8 cellular contexts compared by ENCODE assay signal in the genomic region with DNA sequence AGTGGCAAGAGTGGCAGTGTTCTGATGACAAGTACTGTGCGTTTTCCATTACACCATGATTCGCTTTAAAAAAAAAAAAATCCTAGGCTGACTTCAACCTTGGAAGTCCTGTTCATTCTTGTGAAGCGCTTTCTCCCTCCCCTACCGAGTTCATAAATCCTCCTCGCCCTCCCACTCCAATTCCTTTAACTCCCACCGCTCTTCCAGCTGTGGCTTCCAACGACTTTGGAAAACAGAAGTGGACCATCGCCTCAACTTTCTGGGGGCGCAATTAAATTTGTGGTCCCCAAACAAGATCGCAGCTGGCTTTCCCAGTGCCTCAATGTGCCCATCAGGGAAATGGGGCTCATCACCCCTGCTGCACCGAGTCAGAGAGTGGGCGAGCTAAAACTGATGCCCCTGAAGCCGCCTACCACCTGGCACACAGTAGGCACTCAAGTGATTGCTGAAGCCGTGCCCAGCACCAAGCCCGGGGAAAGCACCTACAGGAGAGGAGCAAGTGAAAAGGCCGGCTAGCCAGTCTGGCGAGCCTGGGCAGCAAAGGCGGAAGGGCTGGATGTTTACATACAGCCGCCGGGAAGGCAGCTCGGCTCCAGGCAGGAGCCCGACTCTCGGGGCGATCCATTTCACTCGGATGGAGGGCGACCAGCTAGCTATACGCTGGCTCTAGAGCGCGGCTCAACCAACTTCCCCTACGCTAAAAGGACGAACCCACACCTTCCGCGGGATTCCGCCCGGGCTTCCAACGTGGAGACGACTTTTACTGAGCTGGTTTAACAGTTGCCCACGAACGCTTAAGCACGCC. TPM values are rescaled to one million over a fixed set of nuclear protein-coding genes. Genes with fewer than 3 reads are reported as not detected.
A peak's percentile ranks its signal among the peaks of the same experiment; 100 is the strongest.
DNase-seq lines count a peak whose midpoint lies in the region; ATAC-seq, FAIRE-seq and TF ChIP-seq lines count a peak whose summit lies in the region.

No MANE protein-coding gene starts in this region.

- no peaks in the 10 kb centered on the region for H3K36me3 ChIP-seq in CD4-positive, alpha-beta memory T cell (ENCODE audit: insufficient read depth, low read length)
- no peaks in the 10 kb centered on the region for H3K36me3 ChIP-seq in GM23338 (ENCODE audit: insufficient read depth)
- no peaks in the 10 kb centered on the region for H3K36me3 ChIP-seq in brain microvascular endothelial cell (replicated peaks)
- no peaks in the 10 kb centered on the region for H3K36me3 ChIP-seq in small intestine (ENCODE audit: control insufficient read depth in 2 of 2, insufficient read depth in 2 of 2, low read length in 2 of 2)

- peaks cover 14% of the 10 kb centered on the region; the same call in 1 of the 2 replicates for H4K20me1 ChIP-seq in GM23338 (replicated peaks; ENCODE audit: insufficient read depth)

- H3K4me2 ChIP-seq in GM23338 = peak overlapping the region; percentile 76

- FAIRE-seq in small intestine (lab: Jason Lieb, UNC) (no peak), RCC 7860 (lab: Jason Lieb, UNC) (no peak)

- intact Hi-C loops in CD4-positive, alpha-beta memory T cell (cut with micrococcal nuclease) = no loop called here

- peaks cover 5% of the 10 kb centered on the region for H3K27me3 ChIP-seq in CD4-positive, alpha-beta memory T cell (ENCODE audit: insufficient read depth, low read length)
- H3K27me3 ChIP-seq in GM23338 (ENCODE audit: insufficient read depth) (no peaks in the 10 kb centered on the region), brain microvascular endothelial cell (replicated peaks) (no peaks in the 10 kb centered on the region), small intestine (ENCODE audit: control insufficient read depth in 2 of 2, insufficient read depth in 2 of 2, low read length in 2 of 2) (no peaks in the 10 kb centered on the region)

- H3K79me2 ChIP-seq in GM23338 (replicated peaks; ENCODE audit: insufficient read depth) = peaks cover 70% of the 10 kb centered on the region

- no peak overlapping the region for H3K27ac ChIP-seq in CD4-positive, alpha-beta memory T cell (ENCODE audit: low read depth, low read length)
- H3K27ac ChIP-seq in GM23338 (ENCODE audit: low read depth) = 0 out of 2 replicates have a peak overlapping the region, but pooled peaks have one; percentile 35
- H3K27ac ChIP-seq in brain microvascular endothelial cell = peak overlapping the region; percentile 60
- H3K27ac ChIP-seq in small intestine (ENCODE audit: low read depth in 1 of 2, low read length in 1 of 2) = peak overlapping the region; percentile 83 to 93

- H3K4me3 Mint-ChIP-seq in CD4-positive, alpha-beta memory T cell = peak overlapping the region in 5 of 8 donors; percentile 15 to 62 (median 53)
- H3K4me3 Mint-ChIP-seq in GM23338 = peak overlapping the region; percentile 94

- H3K4me1 ChIP-seq in CD4-positive, alpha-beta memory T cell (ENCODE audit: insufficient read depth, low read length) = no peaks in the 10 kb centered on the region
- peaks cover 53% of the 10 kb centered on the region for H3K4me1 ChIP-seq in GM23338 (ENCODE audit: insufficient read depth)
- H3K4me1 ChIP-seq in small intestine (ENCODE audit: control insufficient read depth in 2 of 2, insufficient read depth in 1 of 2, low read depth in 1 of 2, low read length in 1 of 2) = no peaks in the 10 kb centered on the region

- H3K4me1 Mint-ChIP-seq in CD4-positive, alpha-beta memory T cell = peaks cover 0 to 14% (median under 1%) of the 10 kb centered on the region in 4 donors
- H3K4me1 Mint-ChIP-seq in GM23338 = peaks cover 49% of the 10 kb centered on the region

- ATAC-seq in GM23338 = peak; percentile 20
- ATAC-seq in HG03460 (IDR thresholded peaks at IDR 0.05; ENCODE audit: unreplicated experiment) = no peak

- CTCF ChIA-PET in CD4-positive, alpha-beta memory T cell (lab: Charles Lee; ENCODE audit: partially characterized antibody) = no interaction called here

- H3K27ac Mint-ChIP-seq in CD4-positive, alpha-beta memory T cell = no peak overlapping the region
- H3K27ac Mint-ChIP-seq in GM23338 = peak overlapping the region; percentile 94

- POLR2A ChIA-PET in CD4-positive, alpha-beta memory T cell (lab: Charles Lee; ENCODE audit: partially characterized antibody) = no interaction called here

- no peak for TF ChIP-seq CTCF in GM23338 (conservative IDR thresholded peaks at IDR 0.05; ENCODE audit: low read depth in 2 of 2)
- no peak for TF ChIP-seq CTCF in brain microvascular endothelial cell (IDR thresholded peaks at IDR 0.05; ENCODE audit: low read depth, low read length, missing control alignments)

- no peak overlapping the region for H3K4me3 ChIP-seq in CD4-positive, alpha-beta memory T cell (ENCODE audit: low read length in 2 of 2)
- H3K4me3 ChIP-seq in GM23338 (peak overlapping the region; percentile 82), brain microvascular endothelial cell (ENCODE audit: low read depth, low read length) (peak overlapping the region; percentile 82), small intestine (ENCODE audit: low read depth in 1 of 2, low read length in 2 of 2) (peak overlapping the region; percentile 69 to 92)

- H3K9me2 ChIP-seq in GM23338 (ENCODE audit: insufficient read depth) = no peaks in the 10 kb centered on the region

- no peak overlapping the region for H2AFZ ChIP-seq in GM23338

- no peaks in the 10 kb centered on the region for H3K36me3 Mint-ChIP-seq in CD4-positive, alpha-beta memory T cell
- peaks cover 3% of the 10 kb centered on the region; the same call in 1 of the 3 replicates for H3K36me3 Mint-ChIP-seq in GM23338 (ENCODE audit: low read depth)

- H3K9me3 ChIP-seq in CD4-positive, alpha-beta memory T cell (ENCODE audit: control insufficient read depth in 1 of 2, low read length in 2 of 2) = no peaks in the 10 kb centered on the region
- H3K9me3 ChIP-seq in small intestine (ENCODE audit: control insufficient read depth, low read depth) = no peaks in the 10 kb centered on the region

- peaks cover 26 to 30% of the 10 kb centered on the region in 2 donors for H3K27me3 Mint-ChIP-seq in CD4-positive, alpha-beta memory T cell
- peaks cover 8% of the 10 kb centered on the region for H3K27me3 Mint-ChIP-seq in GM23338 (ENCODE audit: insufficient read depth, low read depth, poor library complexity)

- no peak for DNase-seq in CD4-positive, alpha-beta memory T cell
- DNase-seq in GM23338 (ENCODE audit: low spot score) (peak; percentile 65), NCI-H510A treated with DMSO at 0.1 percent for 48 hours (lab: John Stamatoyannopoulos, UW) (peak; percentile 34), brain microvascular endothelial cell (peak; percentile 62), iPS-NIHi7 (ENCODE audit: extremely low spot score) (peak; percentile 45), small intestine (peak; percentile 53), RCC 7860 (ENCODE audit: low spot score) (no peak)

- in situ Hi-C loops in brain microvascular endothelial cell (cut with HindIII; ENCODE audit: low pct_ligation_motif_present, low sequenced_read_pairs) = no loop called here

- WGBS in small intestine, 3 donors = 2 to 5% (median 5%) methylated on average over 40 of the region's 40 CpGs

- H3K9me3 Mint-ChIP-seq in CD4-positive, alpha-beta memory T cell = no peaks in the 10 kb centered on the region
- no peaks in the 10 kb centered on the region for H3K9me3 Mint-ChIP-seq in GM23338

- no peaks in the 10 kb centered on the region for H3F3A ChIP-seq in GM23338 (replicated peaks; ENCODE audit: low read depth)

TF ChIP-seq in GM23338, 12 proteins besides CTCF, POLR2A, EP300 and RAD21 (continues in another document):
- TF ChIP-seq, protein P1, sequence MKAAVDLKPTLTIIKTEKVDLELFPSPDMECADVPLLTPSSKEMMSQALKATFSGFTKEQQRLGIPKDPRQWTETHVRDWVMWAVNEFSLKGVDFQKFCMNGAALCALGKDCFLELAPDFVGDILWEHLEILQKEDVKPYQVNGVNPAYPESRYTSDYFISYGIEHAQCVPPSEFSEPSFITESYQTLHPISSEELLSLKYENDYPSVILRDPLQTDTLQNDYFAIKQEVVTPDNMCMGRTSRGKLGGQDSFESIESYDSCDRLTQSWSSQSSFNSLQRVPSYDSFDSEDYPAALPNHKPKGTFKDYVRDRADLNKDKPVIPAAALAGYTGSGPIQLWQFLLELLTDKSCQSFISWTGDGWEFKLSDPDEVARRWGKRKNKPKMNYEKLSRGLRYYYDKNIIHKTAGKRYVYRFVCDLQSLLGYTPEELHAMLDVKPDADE (IDR thresholded peaks at IDR 0.05) = no peak
- TF ChIP-seq EZH2phosphoT487 (IDR thresholded peaks at IDR 0.05; ENCODE audit: unreplicated experiment) (no peak), POLR2AphosphoS5 (IDR thresholded peaks at IDR 0.05; ENCODE audit: low read depth) (no peak; the same call in 1 of the 2 replicates)

RNA-seq across cellular contexts. Expression of a gene that starts 1.3 kb away (rescaled TPM):
- total RNA-seq in CD4-positive, alpha-beta memory T cell = under 1 TPM; 0.61 to 0.94 TPM
- polyA plus RNA-seq in CD4-positive, alpha-beta memory T cell = not detected
- 49.0 and 61.9 TPM in 2 replicates for total RNA-seq in GM23338 (2014; rRNA removed; shearing (Covaris generic))
- polyA plus RNA-seq in GM23338 (2016; fragmentation: Nextera tagmentation; extraction: Ambion mirVana) (41.9 and 42.2 TPM in 2 replicates), small intestine (10 to 100 TPM in 1 of 3 donors, 1 to 10 TPM in 2; 1.6 to 41.1 (median 5.1) TPM)

Comparison
In these comparisons a context has a peak if more than half of its experiments do, and no peak if none do; other contexts are left out.
1. DNase-seq: peak in GM23338 (single experiment), NCI-H510A treated with DMSO at 0.1 percent for 48 hours (single experiment), brain microvascular endothelial cell (single experiment), iPS-NIHi7 (single experiment) and small intestine (single experiment); none in CD4-positive, alpha-beta memory T cell (0 of 5) and RCC 7860 (single experiment).
2. H3K4me3 ChIP-seq: peak in GM23338 (single experiment), brain microvascular endothelial cell (single experiment) and small intestine (2 of 2); none in CD4-positive, alpha-beta memory T cell (0 of 2).